1 cellular context compared by ENCODE assay signal in genomic region chr12:75657866-75658265, GRCh38.
A peak's percentile ranks its signal among the peaks of the same experiment; 100 is the strongest.
TF ChIP-seq lines count a peak whose summit lies in the region.

No MANE protein-coding gene starts in this region.

TF ChIP-seq in SK-N-SH, 30 proteins besides CTCF, POLR2A, EP300 and RAD21 (continued from another document):
- no peak for TF ChIP-seq MAX (IDR thresholded peaks at IDR 0.05; ENCODE audit: low read depth)
- TF ChIP-seq NFIC (IDR thresholded peaks at IDR 0.05; ENCODE audit: borderline replicate concordance), result no peak
- TF ChIP-seq ELF1 (IDR thresholded peaks at IDR 0.05), result no peak
- TF ChIP-seq PBX3 (IDR thresholded peaks at IDR 0.05), result peak; percentile 50
- TF ChIP-seq FOSL2 (IDR thresholded peaks at IDR 0.05; ENCODE audit: borderline replicate concordance, low read depth), result no peak
- TF ChIP-seq GABPA (IDR thresholded peaks at IDR 0.05; ENCODE audit: low read depth), result no peak
- TF ChIP-seq YY1 (IDR thresholded peaks at IDR 0.05; ENCODE audit: low read depth), result no peak
